Comparison of ENCODE assay signal across 9 cellular contexts in the genomic region with DNA sequence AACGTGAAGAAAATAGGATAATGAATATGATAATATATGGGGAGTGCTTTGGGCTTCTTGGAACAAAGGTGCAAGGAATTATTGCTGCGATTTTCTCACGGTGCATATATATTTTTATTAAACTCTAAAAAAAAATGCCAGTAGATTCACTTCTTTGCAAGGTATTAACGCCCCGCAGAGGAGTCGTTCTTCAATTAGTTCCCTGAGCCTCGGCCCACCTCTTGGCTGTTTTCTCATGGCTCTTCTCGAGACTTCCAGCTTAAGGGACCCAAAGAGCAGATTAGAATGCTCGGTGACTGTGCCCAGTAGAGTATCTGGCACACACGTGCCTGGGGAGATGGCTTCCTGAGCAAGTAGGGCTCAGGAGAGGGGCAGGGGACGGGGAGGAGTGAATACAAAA.
"Had no signal": no experiment of that assay in that cellular context is flagged by ENCODE, and none has a peak within 500 bp of the region (broad histone marks: within the 10 kb centered on the region; RNA-seq: fewer than 3 reads in every experiment).

No MANE protein-coding gene starts in this region.

- H3K4me3 Mint-ChIP-seq: GM23338, H9, HFFc6 had no signal

- H3K4me1 ChIP-seq: HAP-1 had no signal

- H3K27ac ChIP-seq: GM23248 had no signal

- H3K4me2 ChIP-seq: GM23338 had no signal

- H3K27ac Mint-ChIP-seq: GM23338, H9, HFFc6 had no signal

- H3K4me1 Mint-ChIP-seq: H9 had no signal

- H2AFZ ChIP-seq: GM23248, GM23338 had no signal

- H3K9ac ChIP-seq: GM23248 had no signal

- ATAC-seq: GM23338, HCT116 had no signal

- H3K36me3 ChIP-seq: HAP-1 had no signal

- DNase-seq: GM23248, GOT3, H7, H9, HCEC 1CT, HFFc6 had no signal

- H3K9me3 Mint-ChIP-seq: GM23338, HFFc6 had no signal

- H3K4me3 ChIP-seq: GM23248, GM23338, HAP-1 had no signal
